15 cellular contexts compared by ENCODE assay signal in genomic region chr5:138444078-138444773, GRCh38. TPM values are rescaled to one million over a fixed set of nuclear protein-coding genes. Genes with fewer than 3 reads are reported as not detected.
DNase-seq lines count a peak whose midpoint lies in the region; ATAC-seq and TF ChIP-seq lines count a peak whose summit lies in the region.
"Had no signal": no experiment of that assay in that cellular context is flagged by ENCODE, and none has a peak within 500 bp of the region (broad histone marks: within the 10 kb centered on the region; RNA-seq: fewer than 3 reads in every experiment).

No MANE protein-coding gene starts in this region.

- H3K27me3 ChIP-seq in H7 (ENCODE audit: control insufficient read depth, insufficient read depth, low read length) (peaks cover 3% of the 10 kb centered on the region; the same call in 1 of the 2 replicates), tibial nerve (no peaks in the 10 kb centered on the region)
- H3K27me3 ChIP-seq: BE2C had no signal

- H3K27ac ChIP-seq in tibial nerve: no peak overlapping the region
- H3K27ac ChIP-seq: A549, C4-2B had no signal

- intact Hi-C loops in sciatic nerve (cut with DNase I): no loop called here

- H3K36me3 Mint-ChIP-seq in WTC11: no peaks in the 10 kb centered on the region
- H3K36me3 Mint-ChIP-seq: CD4-positive, alpha-beta memory T cell had no signal

- TF ChIP-seq POLR2A in tibial nerve (IDR thresholded peaks at IDR 0.05): no peak

- H3K27ac Mint-ChIP-seq in WTC11: peak overlapping the region; percentile 36; the same call in 1 of the 2 replicates

- CTCF ChIA-PET in WTC11 (lab: Charles Lee): interaction anchor here (0.8 to 3.4 kb wide), 3 partner anchors 60 to 309 kb away, joined by 3 to 16 read pairs (median 4); partner anchors contain the start of genes CTNNA1 and KDM3B

- no peaks in the 10 kb centered on the region for H3K9me3 ChIP-seq in tibial nerve
- H3K9me3 ChIP-seq: A549, BE2C had no signal

- peaks cover 19% of the 10 kb centered on the region for H3K4me1 Mint-ChIP-seq in WTC11

- 82 to 91% methylated on average over 13 of the region's 13 CpGs for WGBS in tibial nerve, 2 donors

- H3K4me3 Mint-ChIP-seq in WTC11: no peak overlapping the region
- H3K4me3 Mint-ChIP-seq: CD4-positive, alpha-beta memory T cell had no signal

- POLR2A ChIA-PET in WTC11 (lab: Charles Lee): interaction anchor here (0.6 kb wide), 1 partner anchor 18 kb away, joined by 4 read pairs; no protein-coding TSS in a partner anchor

- TF ChIP-seq EP300 in tibial nerve (IDR thresholded peaks at IDR 0.05): no peak

- TF ChIP-seq CTCF in WTC11 (IDR thresholded peaks at IDR 0.05) (no peak), tibial nerve (IDR thresholded peaks at IDR 0.05) (no peak)

- H3K9me3 Mint-ChIP-seq in WTC11: no peaks in the 10 kb centered on the region
- H3K9me3 Mint-ChIP-seq: CD4-positive, alpha-beta memory T cell had no signal

- peaks cover 0 to 8% (median 4%) of the 10 kb centered on the region in 4 donors for H3K4me1 ChIP-seq in tibial nerve

- H3K27me3 Mint-ChIP-seq in WTC11 (ENCODE audit: low read depth): no peaks in the 10 kb centered on the region

- no peak overlapping the region for H3K4me3 ChIP-seq in H7 (ENCODE audit: insufficient read depth, low read depth, low read length)
- H3K4me3 ChIP-seq in tibial nerve: no peak overlapping the region
- H3K4me3 ChIP-seq: A549, GM12878 had no signal

- DNase-seq in H7: peak; percentile 42
- no peak for DNase-seq in WTC11 (ENCODE audit: low spot score)
- DNase-seq in mesenteric fat pad (ENCODE audit: low spot score): peak; percentile 82
- peak; percentile 35 for DNase-seq in sciatic nerve (ENCODE audit: low spot score)
- DNase-seq in tibial nerve (ENCODE audit: low spot score in 2 of 2): no peak
- DNase-seq in NCI-H2171 treated with DMSO at 0.1 percent for 48 hours (lab: John Stamatoyannopoulos, UW): no peak
- DNase-seq: BE2C, DMS79, IMR-90 had no signal

- H3K36me3 ChIP-seq in H7 (replicated peaks; ENCODE audit: control insufficient read depth, insufficient read depth, low read length): no peaks in the 10 kb centered on the region
- no peaks in the 10 kb centered on the region for H3K36me3 ChIP-seq in tibial nerve
- H3K36me3 ChIP-seq: BE2C had no signal

- ATAC-seq in WTC11 (no peak), sciatic nerve (no peak), HG02763 (IDR thresholded peaks at IDR 0.05; ENCODE audit: unreplicated experiment) (no peak)
- ATAC-seq: GM12878, HCT116 had no signal

TF ChIP-seq in WTC11, 78 proteins besides CTCF, POLR2A, EP300 and RAD21:
- TF ChIP-seq RORB (CRISPR knock-in tag; IDR thresholded peaks at IDR 0.05) (no peak), SMAD3 (CRISPR knock-in tag; IDR thresholded peaks at IDR 0.05; ENCODE audit: borderline replicate concordance) (no peak), ELF4 (CRISPR knock-in tag; IDR thresholded peaks at IDR 0.05; ENCODE audit: low read depth) (no peak), ESRRA (CRISPR knock-in tag; IDR thresholded peaks at IDR 0.05; ENCODE audit: borderline replicate concordance) (no peak), ATF2 (CRISPR knock-in tag; IDR thresholded peaks at IDR 0.05; ENCODE audit: borderline replicate concordance, low read depth) (no peak), NFATC4 (CRISPR knock-in tag; IDR thresholded peaks at IDR 0.05) (no peak), MYBL2 (CRISPR knock-in tag; IDR thresholded peaks at IDR 0.05) (no peak), IRF1 (CRISPR knock-in tag; IDR thresholded peaks at IDR 0.05) (no peak), SP1 (CRISPR knock-in tag; conservative IDR thresholded peaks at IDR 0.05) (no peak)
- TF ChIP-seq, protein P1, sequence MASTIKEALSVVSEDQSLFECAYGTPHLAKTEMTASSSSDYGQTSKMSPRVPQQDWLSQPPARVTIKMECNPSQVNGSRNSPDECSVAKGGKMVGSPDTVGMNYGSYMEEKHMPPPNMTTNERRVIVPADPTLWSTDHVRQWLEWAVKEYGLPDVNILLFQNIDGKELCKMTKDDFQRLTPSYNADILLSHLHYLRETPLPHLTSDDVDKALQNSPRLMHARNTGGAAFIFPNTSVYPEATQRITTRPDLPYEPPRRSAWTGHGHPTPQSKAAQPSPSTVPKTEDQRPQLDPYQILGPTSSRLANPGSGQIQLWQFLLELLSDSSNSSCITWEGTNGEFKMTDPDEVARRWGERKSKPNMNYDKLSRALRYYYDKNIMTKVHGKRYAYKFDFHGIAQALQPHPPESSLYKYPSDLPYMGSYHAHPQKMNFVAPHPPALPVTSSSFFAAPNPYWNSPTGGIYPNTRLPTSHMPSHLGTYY (CRISPR knock-in tag; IDR thresholded peaks at IDR 0.05): no peak
- TF ChIP-seq, protein P2, sequence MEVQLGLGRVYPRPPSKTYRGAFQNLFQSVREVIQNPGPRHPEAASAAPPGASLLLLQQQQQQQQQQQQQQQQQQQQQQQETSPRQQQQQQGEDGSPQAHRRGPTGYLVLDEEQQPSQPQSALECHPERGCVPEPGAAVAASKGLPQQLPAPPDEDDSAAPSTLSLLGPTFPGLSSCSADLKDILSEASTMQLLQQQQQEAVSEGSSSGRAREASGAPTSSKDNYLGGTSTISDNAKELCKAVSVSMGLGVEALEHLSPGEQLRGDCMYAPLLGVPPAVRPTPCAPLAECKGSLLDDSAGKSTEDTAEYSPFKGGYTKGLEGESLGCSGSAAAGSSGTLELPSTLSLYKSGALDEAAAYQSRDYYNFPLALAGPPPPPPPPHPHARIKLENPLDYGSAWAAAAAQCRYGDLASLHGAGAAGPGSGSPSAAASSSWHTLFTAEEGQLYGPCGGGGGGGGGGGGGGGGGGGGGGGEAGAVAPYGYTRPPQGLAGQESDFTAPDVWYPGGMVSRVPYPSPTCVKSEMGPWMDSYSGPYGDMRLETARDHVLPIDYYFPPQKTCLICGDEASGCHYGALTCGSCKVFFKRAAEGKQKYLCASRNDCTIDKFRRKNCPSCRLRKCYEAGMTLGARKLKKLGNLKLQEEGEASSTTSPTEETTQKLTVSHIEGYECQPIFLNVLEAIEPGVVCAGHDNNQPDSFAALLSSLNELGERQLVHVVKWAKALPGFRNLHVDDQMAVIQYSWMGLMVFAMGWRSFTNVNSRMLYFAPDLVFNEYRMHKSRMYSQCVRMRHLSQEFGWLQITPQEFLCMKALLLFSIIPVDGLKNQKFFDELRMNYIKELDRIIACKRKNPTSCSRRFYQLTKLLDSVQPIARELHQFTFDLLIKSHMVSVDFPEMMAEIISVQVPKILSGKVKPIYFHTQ (CRISPR knock-in tag; IDR thresholded peaks at IDR 0.05): no peak

RNA-seq across cellular contexts. Expression of gene REEP2, which starts 5.4 kb away (rescaled TPM):
- total RNA-seq in H7 (2014; rRNA removed; shearing (Covaris generic)): 18.3 and 20.3 TPM in 2 replicates
- 47.7 to 51.1 TPM (median 50.9 TPM) in 3 replicates for total RNA-seq in WTC11 (2021)
- total RNA-seq in mesenteric fat pad: 2.6 TPM
- 5.3 TPM for total RNA-seq in sciatic nerve
- total RNA-seq in tibial nerve: 1 to 10 TPM; 5.7 to 8.1 (median 7.5) TPM
- total RNA-seq: CD4-positive, alpha-beta memory T cell had no signal

RNA-seq across cellular contexts. Expression of gene EGR1, which starts 21.1 kb away (rescaled TPM):
- total RNA-seq in H7 (2014; rRNA removed; shearing (Covaris generic)): 0.10 and 7.5 TPM in 2 replicates
- 15.7 to 30.0 TPM (median 28.5 TPM) in 3 replicates for total RNA-seq in WTC11 (2021)
- total RNA-seq in mesenteric fat pad: 639 TPM
- 137 TPM for total RNA-seq in sciatic nerve
- total RNA-seq in tibial nerve: 10 to 100 TPM in 2 of 4 donors, 1 to 10 TPM in 2; 3.1 to 14.1 (median 8.8) TPM

Comparison
In these comparisons a context has a peak if more than half of its experiments do, and no peak if none do; other contexts are left out.
1. DNase-seq: peak in H7 (single experiment), mesenteric fat pad (single experiment) and sciatic nerve (single experiment); none in WTC11 (single experiment), tibial nerve (0 of 2) and NCI-H2171 treated with DMSO at 0.1 percent for 48 hours (single experiment).